21 cellular contexts compared by ENCODE assay signal in genomic region chr7:115357213-115357999, GRCh38.
DNase-seq lines count a peak whose midpoint lies in the region; ATAC-seq and TF ChIP-seq lines count a peak whose summit lies in the region.
"Had no signal": no experiment of that assay in that cellular context is flagged by ENCODE, and none has a peak within 500 bp of the region (broad histone marks: within the 10 kb centered on the region; RNA-seq: fewer than 3 reads in every experiment).

No MANE protein-coding gene starts in this region.

- no peaks in the 10 kb centered on the region for H3K36me3 Mint-ChIP-seq in GM23338 (ENCODE audit: low read depth)
- H3K36me3 Mint-ChIP-seq: naive thymus-derived CD4-positive, alpha-beta T cell had no signal

- H3K27me3 Mint-ChIP-seq in GM23338 (ENCODE audit: insufficient read depth, low read depth, poor library complexity): no peaks in the 10 kb centered on the region
- H3K27me3 Mint-ChIP-seq: activated T-cell treated with anti-CD3 and anti-CD28 coated beads, Interleukin-2, amount 50 U/mL, for 24 hours; B cell had no signal

- H3K4me3 Mint-ChIP-seq in GM23338: no peak overlapping the region
- H3K4me3 Mint-ChIP-seq: activated T-cell treated with anti-CD3 and anti-CD28 coated beads, Interleukin-2, amount 50 U/mL, for 24 hours; B cell; H9; naive thymus-derived CD4-positive, alpha-beta T cell had no signal

- H3K79me2 ChIP-seq in GM23338 (replicated peaks; ENCODE audit: insufficient read depth) (no peaks in the 10 kb centered on the region), PC-9 (ENCODE audit: low read depth) (no peaks in the 10 kb centered on the region)

- H3K9me3 ChIP-seq in PC-9 (ENCODE audit: insufficient read depth, low read depth): peaks cover 4% of the 10 kb centered on the region; the same call in 1 of the 2 replicates
- H3K9me3 ChIP-seq: pancreas had no signal

- H2AFZ ChIP-seq in GM23338 (0 out of 2 replicates have a peak overlapping the region, but pooled peaks have one; percentile 24), PC-9 (no peak overlapping the region)

- no peaks in the 10 kb centered on the region for H3K9me3 Mint-ChIP-seq in GM23338
- H3K9me3 Mint-ChIP-seq: activated T-cell treated with anti-CD3 and anti-CD28 coated beads, Interleukin-2, amount 50 U/mL, for 24 hours; H9 had no signal

- no peak for ATAC-seq in GM23338
- ATAC-seq: naive thymus-derived CD4-positive, alpha-beta T cell; pancreas had no signal

- CTCF ChIA-PET in PC-9 (lab: Charles Lee): no interaction called here

- H3K27me3 ChIP-seq in GM23338 (ENCODE audit: insufficient read depth): no peaks in the 10 kb centered on the region
- H3K27me3 ChIP-seq in PC-9 (ENCODE audit: insufficient read depth, low read depth): no peaks in the 10 kb centered on the region
- H3K27me3 ChIP-seq: pancreas had no signal

- intact Hi-C loops in PC-9 (cut with micrococcal nuclease; ENCODE audit: unreplicated experiment): no loop called here

- peak; percentile 45 for DNase-seq in AG09319 (ENCODE audit: extremely low read depth, low read depth)
- no peak for DNase-seq in GM23338 (ENCODE audit: low spot score)
- DNase-seq in fibroblast of the aortic adventitia (ENCODE audit: low read depth): peak; percentile 44
- DNase-seq in NCI-H146 treated with DMSO at 0.1 percent for 48 hours (lab: John Stamatoyannopoulos, UW; ENCODE audit: unreplicated experiment): no peak
- no peak for DNase-seq in NCI-H2227 treated with DMSO at 0.1 percent for 48 hours (lab: John Stamatoyannopoulos, UW)
- no peak for DNase-seq in PC-9
- no peak for DNase-seq in glomerular visceral epithelial cell (ENCODE audit: extremely low spot score)
- DNase-seq: activated naive CD4-positive, alpha-beta T cell treated with anti-CD3 and anti-CD28 coated beads, Interleukin-2, amount 50 U/mL, for 16 hours; activated T-cell treated with anti-CD3 and anti-CD28 coated beads, Interleukin-2, amount 50 U/mL, for 24 hours; H9; KBM-7; naive thymus-derived CD4-positive, alpha-beta T cell; NCI-H1092; NCI-H446 treated with DMSO at 0.1 percent for 48 hours; OCI-M1; pancreas had no signal

- no peaks in the 10 kb centered on the region for H3F3A ChIP-seq in GM23338 (replicated peaks; ENCODE audit: low read depth)
- no peaks in the 10 kb centered on the region for H3F3A ChIP-seq in PC-9 (ENCODE audit: insufficient read depth, low read depth)

- no peak overlapping the region for H3K27ac Mint-ChIP-seq in GM23338
- H3K27ac Mint-ChIP-seq: activated T-cell treated with anti-CD3 and anti-CD28 coated beads, Interleukin-2, amount 50 U/mL, for 24 hours; B cell; H9; naive thymus-derived CD4-positive, alpha-beta T cell had no signal

- no peak for TF ChIP-seq CTCF in AG09319 (IDR thresholded peaks at IDR 0.05; ENCODE audit: low read depth, low read length)
- TF ChIP-seq CTCF in GM23338 (conservative IDR thresholded peaks at IDR 0.05; ENCODE audit: low read depth in 2 of 2): no peak
- TF ChIP-seq CTCF in fibroblast of the aortic adventitia (IDR thresholded peaks at IDR 0.05; ENCODE audit: insufficient read depth, low read length): no peak
- no peak for TF ChIP-seq CTCF in PC-9 (conservative IDR thresholded peaks at IDR 0.05)

- H3K4me1 ChIP-seq in GM23338 (ENCODE audit: insufficient read depth) (no peaks in the 10 kb centered on the region), PC-9 (replicated peaks; ENCODE audit: insufficient read depth) (no peaks in the 10 kb centered on the region)
- H3K4me1 ChIP-seq: pancreas had no signal

- no peaks in the 10 kb centered on the region for H4K20me1 ChIP-seq in GM23338 (replicated peaks; ENCODE audit: insufficient read depth)
- H4K20me1 ChIP-seq in PC-9 (ENCODE audit: insufficient read depth): no peaks in the 10 kb centered on the region

- H3K4me1 Mint-ChIP-seq in GM23338: no peaks in the 10 kb centered on the region; the same call in 2 of the 3 replicates
- H3K4me1 Mint-ChIP-seq: H9; naive thymus-derived CD4-positive, alpha-beta T cell had no signal

- H3K27ac ChIP-seq in GM23338 (ENCODE audit: low read depth): no peak overlapping the region
- no peak overlapping the region for H3K27ac ChIP-seq in PC-9
- H3K27ac ChIP-seq: coronary artery, pancreas, skin epidermis had no signal

- H3K36me3 ChIP-seq in GM23338 (ENCODE audit: insufficient read depth) (no peaks in the 10 kb centered on the region), PC-9 (ENCODE audit: low read depth) (no peaks in the 10 kb centered on the region)
- H3K36me3 ChIP-seq: pancreas had no signal

- H3K4me2 ChIP-seq in GM23338: no peak overlapping the region
- H3K4me2 ChIP-seq in PC-9: no peak overlapping the region

- BruUV-seq in PC-9 (replicated peaks; lab: Mats Ljungman, UMichigan): no TSS peak

- no peak overlapping the region for H3K4me3 ChIP-seq in GM23338
- no peak overlapping the region for H3K4me3 ChIP-seq in fibroblast of the aortic adventitia (ENCODE audit: low read depth, low read length)
- H3K4me3 ChIP-seq in PC-9: no peak overlapping the region
- H3K4me3 ChIP-seq: coronary artery, lung, pancreas, skin epidermis had no signal

- POLR2A ChIA-PET in PC-9 (lab: Charles Lee; ENCODE audit: unreplicated experiment): interaction anchor here (0.6 kb wide), 1 partner anchor 17 kb away, joined by 3 read pairs; no protein-coding TSS in a partner anchor

- H3K9me2 ChIP-seq in GM23338 (ENCODE audit: insufficient read depth): no peaks in the 10 kb centered on the region
- H3K9me2 ChIP-seq in PC-9 (ENCODE audit: insufficient read depth): no peaks in the 10 kb centered on the region

TF ChIP-seq in GM23338, 12 proteins besides CTCF, POLR2A, EP300 and RAD21 (continues in another document):
- TF ChIP-seq NANOG (IDR thresholded peaks at IDR 0.05; ENCODE audit: borderline replicate concordance) (no peak), JUNB (IDR thresholded peaks at IDR 0.05; ENCODE audit: unreplicated experiment) (no peak), CREB1 (CRISPR knock-in tag; IDR thresholded peaks at IDR 0.05; ENCODE audit: low read depth) (no peak)

TF ChIP-seq in PFSK-1, 5 proteins besides CTCF, POLR2A, EP300 and RAD21:
- TF ChIP-seq FOXP2 (optimal IDR thresholded peaks at IDR 0.05; ENCODE audit: borderline replicate concordance, extremely low read depth, extremely low read length, insufficient read depth) (peak; percentile 35), TAF1 (IDR thresholded peaks at IDR 0.05; ENCODE audit: borderline replicate concordance, insufficient read depth, low read length) (no peak), REST (IDR thresholded peaks at IDR 0.05; ENCODE audit: insufficient read depth in 1 of 2, low read depth in 2 of 2, low read length in 2 of 2) (0 out of 4 replicates have a peak, but pooled peaks of 1 of the 2 experiments have one; percentile 12), POLR2AphosphoS5 (IDR thresholded peaks at IDR 0.05; ENCODE audit: low read depth, low read length) (no peak; the same call in 1 of the 2 replicates), SIN3A (IDR thresholded peaks at IDR 0.05; ENCODE audit: borderline replicate concordance, insufficient read depth, low read length) (no peak)

Comparison
In these comparisons a context has a peak if more than half of its experiments do, and no peak if none do; other contexts are left out.
1. DNase-seq: peak in AG09319 (single experiment) and fibroblast of the aortic adventitia (single experiment); none in GM23338 (single experiment), NCI-H146 treated with DMSO at 0.1 percent for 48 hours (single experiment), NCI-H2227 treated with DMSO at 0.1 percent for 48 hours (single experiment), PC-9 (0 of 2) and glomerular visceral epithelial cell (single experiment).